Comparison of ENCODE assay signal across 8 cellular contexts in the genomic region with DNA sequence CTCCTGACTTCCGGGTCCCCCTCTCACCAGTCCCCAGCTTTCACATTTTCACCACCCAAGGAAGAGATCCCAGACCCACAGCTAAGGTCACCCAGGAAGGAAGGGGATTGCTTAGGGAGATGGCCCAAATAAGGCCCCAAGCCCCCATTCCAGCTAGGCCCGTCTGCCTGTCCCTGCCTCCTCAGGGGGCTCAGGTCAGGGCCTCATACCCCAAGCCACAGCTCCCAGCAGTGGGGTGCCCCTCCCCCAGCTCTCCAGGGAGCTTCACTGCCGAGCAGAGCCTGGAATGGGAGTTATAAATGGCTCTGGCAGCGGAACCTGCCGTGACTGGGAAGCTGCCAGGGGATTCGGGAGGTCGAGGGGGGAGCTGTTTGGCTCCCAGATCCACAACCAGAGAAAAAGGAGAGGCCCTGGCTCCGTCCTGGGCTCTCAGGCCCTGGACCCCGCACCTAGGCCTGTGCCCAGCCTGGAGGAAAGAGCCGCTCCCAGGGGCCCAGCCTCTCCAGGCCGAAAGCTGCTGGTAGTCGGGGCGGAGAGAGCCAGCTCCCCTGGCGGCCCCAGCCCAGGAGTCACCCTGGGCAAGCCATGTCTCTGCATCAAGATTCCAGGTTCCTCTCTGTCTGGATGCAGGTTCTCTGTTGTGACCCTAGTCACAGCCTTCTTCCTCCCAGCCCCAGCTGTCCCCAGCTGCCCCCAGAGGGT. TPM values are rescaled to one million over a fixed set of nuclear protein-coding genes. Genes with fewer than 3 reads are reported as not detected.
DNase-seq lines count a peak whose midpoint lies in the region; ATAC-seq and TF ChIP-seq lines count a peak whose summit lies in the region.

No MANE protein-coding gene starts in this region.

- H3K4me3 Mint-ChIP-seq in activated T-helper 2 cell treated with anti-CD3 and anti-CD28 coated beads, Interferon-gamma antibody, Interleukin-2, Interleukin-4, amounts not matched to agents 10 μg/mL and 5 μg/mL and 100 μg/mL, durations not matched to agents 14 hours and 24 hours and 36 hours (ENCODE audit: low read depth) = no peak overlapping the region
- no peak overlapping the region for H3K4me3 Mint-ChIP-seq in T-helper 17 cell

- H3K4me1 ChIP-seq in body of pancreas = peaks cover 66% of the 10 kb centered on the region
- peaks cover 77 to 97% of the 10 kb centered on the region in 2 donors for H3K4me1 ChIP-seq in thoracic aorta (ENCODE audit: control insufficient read depth in 1 of 2, low read depth in 2 of 2)

- H3K27ac ChIP-seq in body of pancreas (peak overlapping the region; percentile 72 to 92 (median 90)), layer of hippocampus (ENCODE audit: low read depth, low read length) (peak overlapping the region; percentile 95), thoracic aorta (peak overlapping the region; percentile 93 to 99)

- no peak overlapping the region for H3K4me3 ChIP-seq in body of pancreas
- H3K4me3 ChIP-seq in thoracic aorta = peak overlapping the region; percentile 67

- intact Hi-C loops in body of pancreas (cut with DNase I) = no loop called here
- intact Hi-C loops in activated T-helper 2 cell treated with anti-CD3 and anti-CD28 coated beads, Interferon-gamma antibody, Interleukin-2, Interleukin-4, amounts not matched to agents 10 μg/mL and 5 μg/mL and 100 μg/mL, durations not matched to agents 14 hours and 24 hours and 36 hours (cut with micrococcal nuclease) = no loop called here

- H3K27me3 ChIP-seq in body of pancreas (no peaks in the 10 kb centered on the region), layer of hippocampus (ENCODE audit: control insufficient read depth, insufficient read depth, low read length) (no peaks in the 10 kb centered on the region), thoracic aorta (replicated peaks; ENCODE audit: insufficient read depth) (no peaks in the 10 kb centered on the region)

- no peak overlapping the region for H3K27ac Mint-ChIP-seq in activated T-helper 2 cell treated with anti-CD3 and anti-CD28 coated beads, Interferon-gamma antibody, Interleukin-2, Interleukin-4, amounts not matched to agents 10 μg/mL and 5 μg/mL and 100 μg/mL, durations not matched to agents 14 hours and 24 hours and 36 hours
- no peak overlapping the region for H3K27ac Mint-ChIP-seq in T-helper 17 cell

- H3K4me1 Mint-ChIP-seq in activated T-helper 2 cell treated with anti-CD3 and anti-CD28 coated beads, Interferon-gamma antibody, Interleukin-2, Interleukin-4, amounts not matched to agents 10 μg/mL and 5 μg/mL and 100 μg/mL, durations not matched to agents 14 hours and 24 hours and 36 hours (ENCODE audit: low read depth) = peaks cover 2% of the 10 kb centered on the region
- peaks cover 6% of the 10 kb centered on the region for H3K4me1 Mint-ChIP-seq in T-helper 17 cell

- 37 to 69% methylated on average over 9 to 14 of the region's 14 CpGs for WGBS in body of pancreas, 2 donors

- H3K9me3 ChIP-seq in body of pancreas = no peaks in the 10 kb centered on the region
- H3K9me3 ChIP-seq in thoracic aorta = no peaks in the 10 kb centered on the region
- no peaks in the 10 kb centered on the region for H3K9me3 ChIP-seq in T-helper 17 cell (ENCODE audit: control insufficient read depth, low read length, poor library complexity, severe bottlenecking)

- TF ChIP-seq CTCF in body of pancreas (IDR thresholded peaks at IDR 0.05) (no peak), thoracic aorta (IDR thresholded peaks at IDR 0.05) (peak; percentile 25)

- no peaks in the 10 kb centered on the region for H3K9me3 Mint-ChIP-seq in activated T-helper 2 cell treated with anti-CD3 and anti-CD28 coated beads, Interferon-gamma antibody, Interleukin-2, Interleukin-4, amounts not matched to agents 10 μg/mL and 5 μg/mL and 100 μg/mL, durations not matched to agents 14 hours and 24 hours and 36 hours

- no peaks in the 10 kb centered on the region for H3K27me3 Mint-ChIP-seq in activated T-helper 2 cell treated with anti-CD3 and anti-CD28 coated beads, Interferon-gamma antibody, Interleukin-2, Interleukin-4, amounts not matched to agents 10 μg/mL and 5 μg/mL and 100 μg/mL, durations not matched to agents 14 hours and 24 hours and 36 hours (ENCODE audit: low read depth)
- no peaks in the 10 kb centered on the region for H3K27me3 Mint-ChIP-seq in T-helper 17 cell

- H3K36me3 Mint-ChIP-seq in activated T-helper 2 cell treated with anti-CD3 and anti-CD28 coated beads, Interferon-gamma antibody, Interleukin-2, Interleukin-4, amounts not matched to agents 10 μg/mL and 5 μg/mL and 100 μg/mL, durations not matched to agents 14 hours and 24 hours and 36 hours (ENCODE audit: low read depth) = no peaks in the 10 kb centered on the region
- no peaks in the 10 kb centered on the region for H3K36me3 Mint-ChIP-seq in T-helper 17 cell (ENCODE audit: low read depth)

- no peaks in the 10 kb centered on the region for H3K36me3 ChIP-seq in body of pancreas (replicated peaks in 1 of 2; ENCODE audit: insufficient read depth in 1 of 2, low read depth in 2 of 2)
- H3K36me3 ChIP-seq in thoracic aorta = no peaks in the 10 kb centered on the region

- ATAC-seq in body of pancreas (peak; percentile 47), thoracic aorta (ENCODE audit: insufficient number of reproducible peaks, low FRiP score, low read depth) (peak; percentile 40), T-helper 17 cell (no peak)

- no peak for TF ChIP-seq POLR2A in body of pancreas (IDR thresholded peaks at IDR 0.05)

- DNase-seq in LHCN-M2 (ENCODE audit: low read depth) (peak; percentile 63), body of pancreas (peak; percentile 66 to 78 (median 76)), thoracic aorta (ENCODE audit: low spot score) (peak; percentile 63), DMS79 treated with DMSO at 0.1 percent for 48 hours (lab: John Stamatoyannopoulos, UW) (no peak), NCI-H2196 treated with DMSO at 0.1 percent for 48 hours (lab: John Stamatoyannopoulos, UW; ENCODE audit: unreplicated experiment) (no peak), T-helper 17 cell (no peak)
- no peak for DNase-seq in activated T-helper 2 cell treated with anti-CD3 and anti-CD28 coated beads, Interferon-gamma antibody, Interleukin-2, Interleukin-4, amounts not matched to agents 10 μg/mL and 5 μg/mL and 100 μg/mL, durations not matched to agents 14 hours and 24 hours and 36 hours (ENCODE audit: low spot score)

RNA-seq across cellular contexts. Expression of gene CCDC9B, which starts 0.6 kb away (rescaled TPM):
- total RNA-seq in LHCN-M2 (2014; rRNA removed) = 9.8 and 12.1 TPM in 2 replicates
- polyA plus RNA-seq in LHCN-M2 (2012) = 53.9 TPM
- total RNA-seq in body of pancreas = 10 to 100 TPM; 17.1 to 26.4 TPM
- total RNA-seq in thoracic aorta = 10 to 100 TPM; 30.1 to 57.1 TPM
- total RNA-seq in activated T-helper 2 cell treated with anti-CD3 and anti-CD28 coated beads, Interferon-gamma antibody, Interleukin-2, Interleukin-4, amounts not matched to agents 10 μg/mL and 5 μg/mL and 100 μg/mL, durations not matched to agents 14 hours and 24 hours and 36 hours = 0.34 and 0.41 TPM in 2 replicates
- total RNA-seq in T-helper 17 cell = 1 to 10 TPM; 4.1 to 5.3 TPM

RNA-seq across cellular contexts. Expression of gene PHGR1, which starts 10.6 kb away (rescaled TPM):
- total RNA-seq in LHCN-M2 (2014; rRNA removed) (not detected in 2 replicates), body of pancreas (not detected), thoracic aorta (not detected), T-helper 17 cell (not detected)
- not detected for polyA plus RNA-seq in LHCN-M2 (2012)
- not detected in 2 replicates for total RNA-seq in activated T-helper 2 cell treated with anti-CD3 and anti-CD28 coated beads, Interferon-gamma antibody, Interleukin-2, Interleukin-4, amounts not matched to agents 10 μg/mL and 5 μg/mL and 100 μg/mL, durations not matched to agents 14 hours and 24 hours and 36 hours

RNA-seq across cellular contexts. Expression of gene INAFM2, which starts 16.7 kb away (rescaled TPM):
- total RNA-seq in LHCN-M2 (2014; rRNA removed) = 16.4 and 19.7 TPM in 2 replicates
- polyA plus RNA-seq in LHCN-M2 (2012) = 23.8 TPM
- total RNA-seq in body of pancreas = 10 to 100 TPM in 1 of 2 donors, 1 to 10 TPM in 1; 8.8 to 22.4 TPM
- 10 to 100 TPM; 63.8 to 79.2 TPM for total RNA-seq in thoracic aorta
- total RNA-seq in activated T-helper 2 cell treated with anti-CD3 and anti-CD28 coated beads, Interferon-gamma antibody, Interleukin-2, Interleukin-4, amounts not matched to agents 10 μg/mL and 5 μg/mL and 100 μg/mL, durations not matched to agents 14 hours and 24 hours and 36 hours = 16.7 and 17.9 TPM in 2 replicates
- 10 to 100 TPM in 1 of 2 donors, 1 to 10 TPM in 1; 9.2 to 48.3 TPM for total RNA-seq in T-helper 17 cell

RNA-seq across cellular contexts. Expression of gene DISP2, which starts 17.8 kb away (rescaled TPM):
- total RNA-seq in LHCN-M2 (2014; rRNA removed) (1.2 and 1.3 TPM in 2 replicates), body of pancreas (under 1 TPM; under 0.01 to 0.52 TPM), thoracic aorta (under 1 TPM; 0.21 to 0.54 TPM), T-helper 17 cell (under 1 TPM; 0.02 to 0.03 TPM)
- 6.2 TPM for polyA plus RNA-seq in LHCN-M2 (2012)
- total RNA-seq in activated T-helper 2 cell treated with anti-CD3 and anti-CD28 coated beads, Interferon-gamma antibody, Interleukin-2, Interleukin-4, amounts not matched to agents 10 μg/mL and 5 μg/mL and 100 μg/mL, durations not matched to agents 14 hours and 24 hours and 36 hours = 0.05 and 0.39 TPM in 2 replicates

RNA-seq across cellular contexts. Expression of gene PLCB2, which starts 32.5 kb away (rescaled TPM):
- total RNA-seq in LHCN-M2 (2014; rRNA removed) = 0.75 and 1.9 TPM in 2 replicates
- 0.50 TPM for polyA plus RNA-seq in LHCN-M2 (2012)
- total RNA-seq in body of pancreas = 1 to 10 TPM; 3.1 to 4.6 TPM
- total RNA-seq in thoracic aorta = 10 to 100 TPM; 17.7 to 32.4 TPM
- 96.3 and 98.9 TPM in 2 replicates for total RNA-seq in activated T-helper 2 cell treated with anti-CD3 and anti-CD28 coated beads, Interferon-gamma antibody, Interleukin-2, Interleukin-4, amounts not matched to agents 10 μg/mL and 5 μg/mL and 100 μg/mL, durations not matched to agents 14 hours and 24 hours and 36 hours
- 100 to 1,000 TPM; 228 to 238 TPM for total RNA-seq in T-helper 17 cell

Comparison
In these comparisons a context has a peak if more than half of its experiments do, and no peak if none do; other contexts are left out.
1. DNase-seq: peak in LHCN-M2 (single experiment), body of pancreas (4 of 4) and thoracic aorta (single experiment); none in DMS79 treated with DMSO at 0.1 percent for 48 hours (single experiment), activated T-helper 2 cell treated with anti-CD3 and anti-CD28 coated beads, Interferon-gamma antibody, Interleukin-2, Interleukin-4, amounts not matched to agents 10 μg/mL and 5 μg/mL and 100 μg/mL, durations not matched to agents 14 hours and 24 hours and 36 hours (single experiment), NCI-H2196 treated with DMSO at 0.1 percent for 48 hours (single experiment) and T-helper 17 cell (0 of 3).
2. Peak in every context shown above with its lines, with median percentiles within 50 percentile points of each other: H3K27ac ChIP-seq.